9 cellular contexts compared by ENCODE assay signal in the genomic region with DNA sequence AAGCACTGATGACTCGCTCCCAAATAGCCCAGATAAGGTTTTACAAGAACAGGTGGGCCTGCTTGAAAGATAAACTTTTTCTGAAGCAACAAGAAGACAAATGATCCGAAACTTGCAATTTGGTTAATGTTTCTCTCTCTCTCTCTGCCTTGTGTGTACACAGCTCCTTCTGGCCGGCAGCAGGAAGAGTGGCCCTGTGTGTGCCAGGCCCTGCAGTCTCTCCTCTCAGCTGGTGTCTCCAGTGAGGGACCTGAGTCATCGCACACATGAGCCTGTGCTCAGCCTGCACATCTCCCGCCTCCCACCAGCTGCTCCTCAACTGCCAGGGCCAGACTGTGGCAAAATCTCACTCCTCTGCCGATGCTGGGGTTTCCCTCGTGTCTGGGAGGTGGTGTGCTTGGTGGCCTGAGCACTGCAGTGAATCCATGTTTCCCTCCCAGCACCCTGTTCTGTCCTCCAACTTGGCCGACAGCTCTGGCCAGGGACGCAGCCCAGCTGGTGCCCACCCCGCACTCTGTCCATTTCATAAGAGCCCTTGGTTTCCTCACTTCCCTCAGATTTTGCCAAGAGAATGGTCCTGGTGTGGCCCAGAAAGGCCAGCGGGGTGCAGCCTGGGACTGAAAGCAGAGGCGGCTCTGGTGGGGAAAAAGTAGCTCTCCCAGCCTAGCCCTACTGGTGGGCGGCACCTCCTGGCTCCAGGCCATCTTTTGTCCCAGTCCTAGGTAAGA. TPM values are rescaled to one million over a fixed set of nuclear protein-coding genes. Genes with fewer than 3 reads are reported as not detected.
DNase-seq lines count a peak whose midpoint lies in the region; ATAC-seq and TF ChIP-seq lines count a peak whose summit lies in the region.
"Had no signal": no experiment of that assay in that cellular context is flagged by ENCODE, and none has a peak within 500 bp of the region (broad histone marks: within the 10 kb centered on the region; RNA-seq: fewer than 3 reads in every experiment).

No MANE protein-coding gene starts in this region.

- H3K27me3 Mint-ChIP-seq in activated CD4-positive, alpha-beta memory T cell treated with anti-CD3 and anti-CD28 coated beads, Interleukin-2, amount 10 ng/mL, durations not matched to agents 7 days and 5 days = peaks cover 56% of the 10 kb centered on the region
- H3K27me3 Mint-ChIP-seq in activated CD4-positive, alpha-beta memory T cell treated with anti-CD3 and anti-CD28 coated beads for 36 hours = peaks cover 21% of the 10 kb centered on the region
- peaks cover 32% of the 10 kb centered on the region for H3K27me3 Mint-ChIP-seq in chondrocyte (ENCODE audit: low read depth)

- POLR2A ChIA-PET in activated CD4-positive, alpha-beta memory T cell treated with anti-CD3 and anti-CD28 coated beads, Interleukin-2, amount 10 ng/mL, durations not matched to agents 7 days and 5 days (lab: Charles Lee) = no interaction called here
- POLR2A ChIA-PET in activated CD4-positive, alpha-beta memory T cell treated with anti-CD3 and anti-CD28 coated beads for 36 hours (lab: Charles Lee) = no interaction called here

- H3K9me3 Mint-ChIP-seq in activated CD4-positive, alpha-beta memory T cell treated with anti-CD3 and anti-CD28 coated beads, Interleukin-2, amount 10 ng/mL, durations not matched to agents 7 days and 5 days = no peaks in the 10 kb centered on the region
- no peaks in the 10 kb centered on the region for H3K9me3 Mint-ChIP-seq in activated CD4-positive, alpha-beta memory T cell treated with anti-CD3 and anti-CD28 coated beads for 36 hours
- no peaks in the 10 kb centered on the region for H3K9me3 Mint-ChIP-seq in chondrocyte (ENCODE audit: low read depth)
- H3K9me3 Mint-ChIP-seq: CD4-positive, CD25-positive, alpha-beta regulatory T cell had no signal

- no peaks in the 10 kb centered on the region for H3K36me3 Mint-ChIP-seq in activated CD4-positive, alpha-beta memory T cell treated with anti-CD3 and anti-CD28 coated beads, Interleukin-2, amount 10 ng/mL, durations not matched to agents 7 days and 5 days (ENCODE audit: low read depth)
- no peaks in the 10 kb centered on the region for H3K36me3 Mint-ChIP-seq in activated CD4-positive, alpha-beta memory T cell treated with anti-CD3 and anti-CD28 coated beads for 36 hours
- no peaks in the 10 kb centered on the region for H3K36me3 Mint-ChIP-seq in chondrocyte (ENCODE audit: low read depth)

- peak; percentile 3 for DNase-seq in activated CD4-positive, alpha-beta memory T cell treated with anti-CD3 and anti-CD28 coated beads, Interleukin-2, amount 10 ng/mL, durations not matched to agents 7 days and 5 days
- no peak for DNase-seq in activated CD4-positive, alpha-beta memory T cell treated with anti-CD3 and anti-CD28 coated beads for 36 hours
- peak; percentile 59 for DNase-seq in MV-4-11 (lab: John Stamatoyannopoulos, UW)
- no peak for DNase-seq in chondrocyte (ENCODE audit: low spot score)
- DNase-seq in occipital lobe (lab: John Stamatoyannopoulos, UW) = peak; percentile 76
- DNase-seq in activated naive CD4-positive, alpha-beta T cell treated with Interleukin-2 at 50 U/mL for 16 hours = no peak
- no peak for DNase-seq in activated gamma-delta T cell treated with Interleukin-2 at 50 U/mL for 16 hours
- DNase-seq: CD4-positive, CD25-positive, alpha-beta regulatory T cell had no signal

- no peak for ATAC-seq in GM21717 (IDR thresholded peaks at IDR 0.05; ENCODE audit: unreplicated experiment)

- CTCF ChIA-PET in activated CD4-positive, alpha-beta memory T cell treated with anti-CD3 and anti-CD28 coated beads, Interleukin-2, amount 10 ng/mL, durations not matched to agents 7 days and 5 days (lab: Charles Lee) = interaction anchor here (2.8 kb wide), 1 partner anchor 11 kb away, joined by 9 read pairs; no protein-coding TSS in a partner anchor
- CTCF ChIA-PET in activated CD4-positive, alpha-beta memory T cell treated with anti-CD3 and anti-CD28 coated beads for 36 hours (lab: Charles Lee) = interaction anchor here (1.1 to 3.8 kb wide), 3 partner anchors 11 to 41 kb away, joined by 3 to 17 read pairs (median 3); no protein-coding TSS in a partner anchor

- H3K27ac Mint-ChIP-seq in activated CD4-positive, alpha-beta memory T cell treated with anti-CD3 and anti-CD28 coated beads, Interleukin-2, amount 10 ng/mL, durations not matched to agents 7 days and 5 days = no peak overlapping the region
- H3K27ac Mint-ChIP-seq in activated CD4-positive, alpha-beta memory T cell treated with anti-CD3 and anti-CD28 coated beads for 36 hours = no peak overlapping the region
- peak overlapping the region; percentile 60 for H3K27ac Mint-ChIP-seq in chondrocyte (ENCODE audit: unreplicated experiment)
- H3K27ac Mint-ChIP-seq: CD4-positive, CD25-positive, alpha-beta regulatory T cell had no signal

- H3K4me1 Mint-ChIP-seq in activated CD4-positive, alpha-beta memory T cell treated with anti-CD3 and anti-CD28 coated beads, Interleukin-2, amount 10 ng/mL, durations not matched to agents 7 days and 5 days = peaks cover 29% of the 10 kb centered on the region
- peaks cover 30% of the 10 kb centered on the region for H3K4me1 Mint-ChIP-seq in activated CD4-positive, alpha-beta memory T cell treated with anti-CD3 and anti-CD28 coated beads for 36 hours (ENCODE audit: low read depth)
- peaks cover 12% of the 10 kb centered on the region for H3K4me1 Mint-ChIP-seq in chondrocyte (ENCODE audit: low read depth)

- TF ChIP-seq CTCF in chondrocyte (IDR thresholded peaks at IDR 0.05) = no peak

- no peak overlapping the region for H3K4me3 Mint-ChIP-seq in activated CD4-positive, alpha-beta memory T cell treated with anti-CD3 and anti-CD28 coated beads, Interleukin-2, amount 10 ng/mL, durations not matched to agents 7 days and 5 days
- no peak overlapping the region for H3K4me3 Mint-ChIP-seq in activated CD4-positive, alpha-beta memory T cell treated with anti-CD3 and anti-CD28 coated beads for 36 hours
- H3K4me3 Mint-ChIP-seq in chondrocyte (ENCODE audit: unreplicated experiment) = no peak overlapping the region

- intact Hi-C loops in activated CD4-positive, alpha-beta memory T cell treated with anti-CD3 and anti-CD28 coated beads for 36 hours (cut with micrococcal nuclease) = no loop called here

RNA-seq across cellular contexts. Expression of a gene that starts 49.4 kb away (rescaled TPM):
- total RNA-seq in activated CD4-positive, alpha-beta memory T cell treated with anti-CD3 and anti-CD28 coated beads, Interleukin-2, amount 10 ng/mL, durations not matched to agents 7 days and 5 days = 10 to 100 TPM; 29.3 to 30.7 TPM
- 10 to 100 TPM; 23.9 to 24.6 TPM for total RNA-seq in activated CD4-positive, alpha-beta memory T cell treated with anti-CD3 and anti-CD28 coated beads for 36 hours
- total RNA-seq in chondrocyte = 26.1 to 35.2 TPM (median 27.4 TPM) in 3 replicates
- total RNA-seq in occipital lobe = 25.3 TPM

RNA-seq across cellular contexts. Expression of a gene that starts 49.5 kb away (rescaled TPM):
- 1 to 10 TPM; 1.7 to 2.2 TPM for total RNA-seq in activated CD4-positive, alpha-beta memory T cell treated with anti-CD3 and anti-CD28 coated beads, Interleukin-2, amount 10 ng/mL, durations not matched to agents 7 days and 5 days
- total RNA-seq in activated CD4-positive, alpha-beta memory T cell treated with anti-CD3 and anti-CD28 coated beads for 36 hours = 1 to 10 TPM; 2.0 to 2.1 TPM
- total RNA-seq in chondrocyte (0.64 to 1.4 TPM (median 0.85 TPM) in 3 replicates), occipital lobe (2.8 TPM)

Comparison
In these comparisons a context has a peak if more than half of its experiments do, and no peak if none do; other contexts are left out.
1. DNase-seq: peak in activated CD4-positive, alpha-beta memory T cell treated with anti-CD3 and anti-CD28 coated beads, Interleukin-2, amount 10 ng/mL, durations not matched to agents 7 days and 5 days (single experiment), MV-4-11 (single experiment) and occipital lobe (single experiment); none in activated CD4-positive, alpha-beta memory T cell treated with anti-CD3 and anti-CD28 coated beads for 36 hours (single experiment), chondrocyte (single experiment), activated naive CD4-positive, alpha-beta T cell treated with Interleukin-2 at 50 U/mL for 16 hours (single experiment) and activated gamma-delta T cell treated with Interleukin-2 at 50 U/mL for 16 hours (single experiment).